15 cellular contexts compared by ENCODE assay signal in genomic region chr18:37457337-37457736, GRCh38.
DNase-seq lines count a peak whose midpoint lies in the region; ATAC-seq and TF ChIP-seq lines count a peak whose summit lies in the region.
"Had no signal": no experiment of that assay in that cellular context is flagged by ENCODE, and none has a peak within 500 bp of the region (broad histone marks: within the 10 kb centered on the region; RNA-seq: fewer than 3 reads in every experiment).

No MANE protein-coding gene starts in this region.

- no peaks in the 10 kb centered on the region for H4K20me1 ChIP-seq in osteoblast (ENCODE audit: insufficient read depth, low read length)

- DNase-seq in NCI-H69 (lab: John Stamatoyannopoulos, UW) (peak; percentile 25), caudate nucleus (lab: John Stamatoyannopoulos, UW) (no peak), osteoblast (ENCODE audit: insufficient read length, low spot score, missing footprints) (peak; percentile 42), NOMO-1 treated with dmso at 0.1 percent for 144 hours (lab: John Stamatoyannopoulos, UW; ENCODE audit: unreplicated experiment) (no peak)
- no peak for DNase-seq in stimulated activated naive B cell treated with anti-CD40 and anti-IgM and Interleukin-4, amounts not matched to agents 10 μg/mL and 1 μg/mL and 100 μg/mL, for 72 hours
- DNase-seq: ACHN; BE2C; C1 segment of cervical spinal cord; Caco-2; CD4-positive, CD25-positive, alpha-beta regulatory T cell; CD8-positive, alpha-beta memory T cell; GDM1 had no signal

- no peaks in the 10 kb centered on the region for H3K36me3 Mint-ChIP-seq in nephron (ENCODE audit: low read depth)
- H3K36me3 Mint-ChIP-seq in stimulated activated naive B cell treated with anti-CD40 and anti-IgM and Interleukin-4, amounts not matched to agents 10 μg/mL and 1 μg/mL and 100 μg/mL, for 72 hours: no peaks in the 10 kb centered on the region
- H3K36me3 Mint-ChIP-seq: CD4-positive, CD25-positive, alpha-beta regulatory T cell; CD8-positive, alpha-beta memory T cell had no signal

- peaks cover 20% of the 10 kb centered on the region for H3K27me3 Mint-ChIP-seq in nephron (ENCODE audit: low read depth)
- H3K27me3 Mint-ChIP-seq in stimulated activated naive B cell treated with anti-CD40 and anti-IgM and Interleukin-4, amounts not matched to agents 10 μg/mL and 1 μg/mL and 100 μg/mL, for 72 hours: peaks cover 4 to 5% of the 10 kb centered on the region in 2 donors
- H3K27me3 Mint-ChIP-seq: CD4-positive, CD25-positive, alpha-beta regulatory T cell had no signal

- TF ChIP-seq CTCF in nephron (IDR thresholded peaks at IDR 0.05; ENCODE audit: unreplicated experiment in 3 of 3) (no peak), osteoblast (IDR thresholded peaks at IDR 0.05; ENCODE audit: extremely low read depth, low read depth, low read length) (no peak)

- H3K4me3 Mint-ChIP-seq in nephron: no peak overlapping the region
- no peak overlapping the region for H3K4me3 Mint-ChIP-seq in stimulated activated naive B cell treated with anti-CD40 and anti-IgM and Interleukin-4, amounts not matched to agents 10 μg/mL and 1 μg/mL and 100 μg/mL, for 72 hours
- H3K4me3 Mint-ChIP-seq: CD4-positive, CD25-positive, alpha-beta regulatory T cell; CD8-positive, alpha-beta memory T cell had no signal

- H2AFZ ChIP-seq in osteoblast (ENCODE audit: low read length): no peak overlapping the region

- H3K4me3 ChIP-seq in osteoblast (ENCODE audit: insufficient read depth, low read length): no peak overlapping the region
- H3K4me3 ChIP-seq: HAP-1 had no signal

- peaks cover 38% of the 10 kb centered on the region for H3K4me1 Mint-ChIP-seq in nephron
- no peaks in the 10 kb centered on the region for H3K4me1 Mint-ChIP-seq in stimulated activated naive B cell treated with anti-CD40 and anti-IgM and Interleukin-4, amounts not matched to agents 10 μg/mL and 1 μg/mL and 100 μg/mL, for 72 hours
- H3K4me1 Mint-ChIP-seq: CD4-positive, CD25-positive, alpha-beta regulatory T cell; CD8-positive, alpha-beta memory T cell had no signal

- no peak for ATAC-seq in stimulated activated naive B cell treated with anti-CD40 and anti-IgM and Interleukin-4, amounts not matched to agents 10 μg/mL and 1 μg/mL and 100 μg/mL, for 72 hours (replicated peaks)
- no peak for ATAC-seq in GM21737 (IDR thresholded peaks at IDR 0.05; ENCODE audit: unreplicated experiment)

- no peak overlapping the region for H3K4me2 ChIP-seq in osteoblast (ENCODE audit: insufficient read depth, low read length)

- H3K9me3 ChIP-seq in osteoblast (ENCODE audit: low read depth, low read length): no peaks in the 10 kb centered on the region
- H3K9me3 ChIP-seq: BE2C, Caco-2, HAP-1 had no signal

- H3K27ac ChIP-seq in caudate nucleus (ENCODE audit: low read depth, low read length): peak overlapping the region; percentile 84
- H3K27ac ChIP-seq in osteoblast (ENCODE audit: low read depth, low read length): no peak overlapping the region

- no peaks in the 10 kb centered on the region for H3K4me1 ChIP-seq in osteoblast (ENCODE audit: insufficient read depth, low read length)
- H3K4me1 ChIP-seq: Caco-2, HAP-1 had no signal

- H3K27ac Mint-ChIP-seq in nephron: peak overlapping the region; percentile 16 to 55 (median 45)
- H3K27ac Mint-ChIP-seq in stimulated activated naive B cell treated with anti-CD40 and anti-IgM and Interleukin-4, amounts not matched to agents 10 μg/mL and 1 μg/mL and 100 μg/mL, for 72 hours: no peak overlapping the region
- H3K27ac Mint-ChIP-seq: CD4-positive, CD25-positive, alpha-beta regulatory T cell; CD8-positive, alpha-beta memory T cell had no signal

- no peaks in the 10 kb centered on the region for H3K36me3 ChIP-seq in osteoblast (ENCODE audit: insufficient read depth, low read length)
- H3K36me3 ChIP-seq: BE2C, HAP-1 had no signal

- no peaks in the 10 kb centered on the region for H3K79me2 ChIP-seq in osteoblast (ENCODE audit: insufficient read depth, low read length)

- H3K27me3 ChIP-seq in osteoblast (ENCODE audit: insufficient read depth, low read length): no peaks in the 10 kb centered on the region
- H3K27me3 ChIP-seq: BE2C had no signal

- no peaks in the 10 kb centered on the region for H3K9me3 Mint-ChIP-seq in nephron
- no peaks in the 10 kb centered on the region for H3K9me3 Mint-ChIP-seq in stimulated activated naive B cell treated with anti-CD40 and anti-IgM and Interleukin-4, amounts not matched to agents 10 μg/mL and 1 μg/mL and 100 μg/mL, for 72 hours

Comparison
In these comparisons a context has a peak if more than half of its experiments do, and no peak if none do; other contexts are left out.
1. DNase-seq: peak in NCI-H69 (single experiment) and osteoblast (single experiment); none in caudate nucleus (0 of 61), NOMO-1 treated with dmso at 0.1 percent for 144 hours (single experiment) and stimulated activated naive B cell treated with anti-CD40 and anti-IgM and Interleukin-4, amounts not matched to agents 10 μg/mL and 1 μg/mL and 100 μg/mL, for 72 hours (single experiment).